ENCODE assay signal across 10 cellular contexts in the genomic region with DNA sequence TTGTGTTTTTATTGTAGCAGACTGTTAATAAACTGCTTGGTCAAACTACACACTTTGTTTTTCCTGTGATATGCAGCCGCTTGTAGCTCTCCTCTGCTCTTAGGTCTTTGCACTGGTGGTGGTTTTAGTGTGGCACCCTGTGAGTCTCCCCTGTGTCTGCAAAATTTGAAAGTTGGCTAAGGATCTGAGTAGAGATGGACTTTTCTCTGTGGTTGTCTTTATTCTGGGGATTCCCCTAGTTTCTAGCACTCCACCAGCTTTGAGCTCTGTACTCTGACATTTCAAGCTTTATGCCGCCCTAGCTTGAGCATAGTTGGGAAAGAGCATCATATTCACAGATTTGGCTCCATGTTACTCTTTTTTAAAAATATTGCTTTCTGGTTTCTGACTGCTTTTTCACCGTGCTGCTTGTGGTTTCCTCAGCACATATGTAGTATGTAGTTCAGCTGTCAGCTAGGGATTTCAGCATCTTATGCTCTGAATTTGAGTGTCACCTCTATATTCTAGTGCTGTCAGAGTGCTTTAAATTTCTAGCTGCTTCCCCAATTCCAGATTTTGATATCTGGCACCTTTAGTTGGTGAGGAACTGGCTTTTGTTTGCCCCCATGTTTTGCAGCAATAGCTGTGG. TPM values are rescaled to one million over a fixed set of nuclear protein-coding genes. Genes with fewer than 3 reads are reported as not detected.
DNase-seq lines count a peak whose midpoint lies in the region; ATAC-seq and TF ChIP-seq lines count a peak whose summit lies in the region.
"Had no signal": no experiment of that assay in that cellular context is flagged by ENCODE, and none has a peak within 500 bp of the region (broad histone marks: within the 10 kb centered on the region; RNA-seq: fewer than 3 reads in every experiment).

No MANE protein-coding gene starts in this region.

- ATAC-seq in GM18511 (IDR thresholded peaks at IDR 0.05; ENCODE audit: unreplicated experiment) (peak; percentile 65), GM21423 (IDR thresholded peaks at IDR 0.05; ENCODE audit: unreplicated experiment) (peak; percentile 62), HG03280 (IDR thresholded peaks at IDR 0.05; ENCODE audit: unreplicated experiment) (peak; percentile 48), right lobe of liver (peak; percentile 38 to 71 (median 67)), left cardiac atrium (no peak)
- ATAC-seq: Panc1 had no signal

- DNase-seq in right lobe of liver = no peak
- DNase-seq in left cardiac atrium = no peak
- DNase-seq in NCI-H345 treated with DMSO at 0.1 percent for 48 hours (lab: John Stamatoyannopoulos, UW; ENCODE audit: unreplicated experiment) = no peak
- DNase-seq in ascending aorta (ENCODE audit: low spot score in 2 of 2) = no peak
- DNase-seq: effector CD8-positive, alpha-beta T cell; islet precursor cell had no signal

- H3K4me1 ChIP-seq in right lobe of liver = no peaks in the 10 kb centered on the region
- peaks cover 0 to 4% of the 10 kb centered on the region in 2 donors for H3K4me1 ChIP-seq in ascending aorta

- H3K27ac ChIP-seq in right lobe of liver (no peak overlapping the region), ascending aorta (no peak overlapping the region)

- TF ChIP-seq CTCF in right lobe of liver (IDR thresholded peaks at IDR 0.05) (no peak), ascending aorta (IDR thresholded peaks at IDR 0.05) (no peak)

- intact Hi-C loops in right lobe of liver (cut with DNase I) = no loop called here
- intact Hi-C loops in left cardiac atrium (cut with DNase I) = no loop called here
- intact Hi-C loops in ascending aorta (cut with DNase I) = no loop called here

- WGBS in right lobe of liver (ENCODE audit: insufficient coverage, low coverage, low lambda C conversion rate, missing lambda C conversion rate) = 61% methylated on average over 3 of the region's 3 CpGs

- no peaks in the 10 kb centered on the region for H3K27me3 ChIP-seq in right lobe of liver
- no peaks in the 10 kb centered on the region for H3K27me3 ChIP-seq in ascending aorta

- H3K4me3 ChIP-seq in right lobe of liver (no peak overlapping the region), ascending aorta (no peak overlapping the region)

- H3K36me3 ChIP-seq in right lobe of liver (no peaks in the 10 kb centered on the region), ascending aorta (no peaks in the 10 kb centered on the region)

- H3K9me3 ChIP-seq in right lobe of liver (peaks cover 0 to 7% (median 0%) of the 10 kb centered on the region in 4 donors), ascending aorta (peaks cover 0 to 17% of the 10 kb centered on the region in 2 donors)

- TF ChIP-seq POLR2A in right lobe of liver (IDR thresholded peaks at IDR 0.05) = no peak

RNA-seq across cellular contexts. Expression of a gene that starts 25.4 kb away (rescaled TPM):
- total RNA-seq in right lobe of liver (10 to 100 TPM in 5 of 6 experiments, 1 to 10 TPM in 1; 5.0 to 16.1 (median 13.1) TPM), left cardiac atrium (10 to 100 TPM; 26.9 to 31.2 TPM), ascending aorta (73.7 TPM)

Comparison
In these comparisons a context has a peak if more than half of its experiments do, and no peak if none do; other contexts are left out.
1. ATAC-seq: peak in GM18511 (single experiment), GM21423 (single experiment), HG03280 (single experiment) and right lobe of liver (4 of 4); none in left cardiac atrium (0 of 2).